8 cellular contexts compared by ENCODE assay signal in the genomic region with DNA sequence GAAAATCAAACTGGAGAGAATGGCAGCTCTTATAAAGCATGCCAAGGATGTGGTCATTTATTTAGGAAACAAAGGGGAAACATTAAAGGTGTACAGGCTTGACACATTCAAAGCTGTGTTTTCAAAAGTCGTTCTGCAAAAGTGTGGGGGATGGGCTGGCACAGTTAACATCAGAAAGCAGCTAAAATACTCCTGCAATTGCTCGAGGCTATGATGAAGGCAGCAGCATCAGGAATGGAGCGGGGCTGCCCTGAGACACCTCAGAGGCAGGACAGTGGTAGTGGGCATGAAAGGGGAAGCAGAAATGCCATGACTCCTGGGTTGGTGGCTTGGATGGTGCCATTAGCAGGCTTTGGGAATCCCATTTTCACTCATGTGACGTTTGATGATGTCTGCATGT. TPM values are rescaled to one million over a fixed set of nuclear protein-coding genes. Genes with fewer than 3 reads are reported as not detected.
DNase-seq lines count a peak whose midpoint lies in the region; ATAC-seq, FAIRE-seq and TF ChIP-seq lines count a peak whose summit lies in the region.

No MANE protein-coding gene starts in this region.

- H3K27ac ChIP-seq in A549 (peak overlapping the region; percentile 85 to 90; a peak in 5 of 6 replicates), HL-60 (replicated peaks) (peak overlapping the region; percentile 93), mesenchymal stem cell (ENCODE audit: low read length, poor library complexity, severe bottlenecking) (no peak overlapping the region), aorta (ENCODE audit: low read depth in 1 of 2, low read length in 2 of 2) (no peak overlapping the region)

- no peak overlapping the region for H4K8ac ChIP-seq in mesenchymal stem cell (ENCODE audit: low read length)

- TF ChIP-seq CTCF in A549 (IDR thresholded peaks at IDR 0.05) (no peak), HL-60 (IDR thresholded peaks at IDR 0.05; ENCODE audit: insufficient read depth, low read length) (no peak)

- H3K4ac ChIP-seq in mesenchymal stem cell (ENCODE audit: low read depth in 1 of 2, low read length in 2 of 2), result no peak overlapping the region

- H3K4me3 Mint-ChIP-seq in activated naive CD8-positive, alpha-beta T cell treated with anti-CD3 and anti-CD28 coated beads, Interleukin-2, amount 10 ng/mL, durations not matched to agents 7 days and 5 days, result peak overlapping the region; percentile 99

- ATAC-seq in A549, result no peak; a peak in 1 of 6 replicates
- ATAC-seq in activated naive CD8-positive, alpha-beta T cell treated with anti-CD3 and anti-CD28 coated beads, Interleukin-2, amount 10 ng/mL, durations not matched to agents 7 days and 5 days (ENCODE audit: low read depth), result no peak
- no peak for ATAC-seq in aorta (ENCODE audit: low FRiP score)
- ATAC-seq in HG03108 (IDR thresholded peaks at IDR 0.05; ENCODE audit: unreplicated experiment), result no peak

- H3K4me1 Mint-ChIP-seq in activated naive CD8-positive, alpha-beta T cell treated with anti-CD3 and anti-CD28 coated beads, Interleukin-2, amount 10 ng/mL, durations not matched to agents 7 days and 5 days, result peaks cover 59% of the 10 kb centered on the region

- no peak overlapping the region for H4K91ac ChIP-seq in mesenchymal stem cell (ENCODE audit: low read length)

- H2BK15ac ChIP-seq in mesenchymal stem cell (ENCODE audit: low read depth, poor library complexity, severe bottlenecking), result no peak overlapping the region

- no peak for TF ChIP-seq POLR2A in A549 (IDR thresholded peaks at IDR 0.05; ENCODE audit: low read length)

- H3K23ac ChIP-seq in mesenchymal stem cell (ENCODE audit: low read length in 2 of 2), result no peak overlapping the region

- no peak overlapping the region for H2BK12ac ChIP-seq in mesenchymal stem cell (ENCODE audit: low read length in 2 of 2)

- H2BK5ac ChIP-seq in mesenchymal stem cell (ENCODE audit: low read depth, low read length, poor library complexity, severe bottlenecking), result no peak overlapping the region

- no peak overlapping the region for H2AFZ ChIP-seq in mesenchymal stem cell (ENCODE audit: low read depth, low read length)

- intact Hi-C loops in aorta (cut with DNase I), result loop anchor here in 1 of 2 donors (10.0 kb wide), 1 partner anchor 168 kb away; no protein-coding TSS in a partner anchor

- POLR2A ChIA-PET in A549 (lab: Yijun Ruan, JAX), result no interaction called here
- POLR2A ChIA-PET in activated naive CD8-positive, alpha-beta T cell treated with anti-CD3 and anti-CD28 coated beads, Interleukin-2, amount 10 ng/mL, durations not matched to agents 7 days and 5 days (lab: Charles Lee), result interaction anchor here (0.6 to 3.9 kb wide), 6 partner anchors 10 to 186 kb away, joined by 3 to 44 read pairs (median 4); partner anchors contain the start of genes ACAD8, GLB1L3 and THYN1

- H3K9me3 Mint-ChIP-seq in activated naive CD8-positive, alpha-beta T cell treated with anti-CD3 and anti-CD28 coated beads, Interleukin-2, amount 10 ng/mL, durations not matched to agents 7 days and 5 days, result no peaks in the 10 kb centered on the region

- CTCF ChIA-PET in A549 (lab: Yijun Ruan, JAX), result no interaction called here

- peak overlapping the region in 1 of 2 experiments; percentile 18 for H3K18ac ChIP-seq in mesenchymal stem cell (ENCODE audit: low read depth in 1 of 2, low read length in 2 of 2)

- no peaks in the 10 kb centered on the region for H3K27me3 Mint-ChIP-seq in activated naive CD8-positive, alpha-beta T cell treated with anti-CD3 and anti-CD28 coated beads, Interleukin-2, amount 10 ng/mL, durations not matched to agents 7 days and 5 days

- H3K27ac Mint-ChIP-seq in activated naive CD8-positive, alpha-beta T cell treated with anti-CD3 and anti-CD28 coated beads, Interleukin-2, amount 10 ng/mL, durations not matched to agents 7 days and 5 days, result peak overlapping the region; percentile 93

- H2AK5ac ChIP-seq in mesenchymal stem cell (ENCODE audit: low read length, severe bottlenecking), result no peak overlapping the region

- TF ChIP-seq EP300 in A549 (IDR thresholded peaks at IDR 0.05), result no peak

- WGBS in A549 (ENCODE audit: missing lambda C conversion rate), result 5% methylated on average over 4 of the region's 4 CpGs
- WGBS in mesenchymal stem cell, result 0% methylated on average over 4 of the region's 4 CpGs
- 7 to 8% methylated on average over 4 of the region's 4 CpGs for WGBS in aorta, 2 donors

- no peak for TF ChIP-seq RAD21 in A549 (conservative IDR thresholded peaks at IDR 0.05 in 1 of 2, IDR thresholded peaks at IDR 0.05 in 1 of 2)

- peaks cover 7 to 22% of the 10 kb centered on the region in 2 experiments for H3K36me3 ChIP-seq in mesenchymal stem cell (ENCODE audit: control insufficient read depth in 1 of 2, insufficient read depth in 2 of 2, low read depth in 1 of 2, low read length in 2 of 2)
- peaks cover 0 to 4% of the 10 kb centered on the region in 2 donors for H3K36me3 ChIP-seq in aorta (ENCODE audit: control insufficient read depth in 1 of 2, insufficient read depth in 2 of 2, low read length in 1 of 2)

- FAIRE-seq in A549 (lab: Jason Lieb, UNC), result no peak

- H3K4me2 ChIP-seq in A549, result peak overlapping the region; percentile 92
- H3K4me2 ChIP-seq in mesenchymal stem cell (ENCODE audit: low read length, poor library complexity, severe bottlenecking), result peak overlapping the region; percentile 71

- peaks cover 27% of the 10 kb centered on the region for H3K79me1 ChIP-seq in mesenchymal stem cell (replicated peaks; ENCODE audit: low read length, poor library complexity, severe bottlenecking)

- peaks cover 31% of the 10 kb centered on the region for H3K36me3 Mint-ChIP-seq in activated naive CD8-positive, alpha-beta T cell treated with anti-CD3 and anti-CD28 coated beads, Interleukin-2, amount 10 ng/mL, durations not matched to agents 7 days and 5 days

- H3K27me3 ChIP-seq in HL-60 (ENCODE audit: insufficient read depth, poor library complexity, severe bottlenecking) (no peaks in the 10 kb centered on the region), mesenchymal stem cell (ENCODE audit: control insufficient read depth in 1 of 2, insufficient read depth in 1 of 2, low read length in 2 of 2) (no peaks in the 10 kb centered on the region), aorta (ENCODE audit: control insufficient read depth in 1 of 2, insufficient read depth in 2 of 2, low read length in 1 of 2) (no peaks in the 10 kb centered on the region)

- no peak overlapping the region for H2BK120ac ChIP-seq in mesenchymal stem cell (ENCODE audit: low read depth, low read length)

- peak overlapping the region; percentile 60 for H3K4me3 ChIP-seq in A549
- peak overlapping the region; percentile 90 for H3K4me3 ChIP-seq in HL-60 (replicated peaks; ENCODE audit: insufficient read depth, low read length)
- peak overlapping the region; percentile 45 to 99 for H3K4me3 ChIP-seq in mesenchymal stem cell (ENCODE audit: insufficient read depth in 1 of 2, low read depth in 1 of 2, low read length in 2 of 2)
- H3K4me3 ChIP-seq in aorta (ENCODE audit: low read length in 2 of 2), result peak overlapping the region; percentile 48 to 61

- H3K9me3 ChIP-seq in A549, result no peaks in the 10 kb centered on the region
- H3K9me3 ChIP-seq in mesenchymal stem cell (ENCODE audit: control insufficient read depth, low read length), result no peaks in the 10 kb centered on the region
- H3K9me3 ChIP-seq in aorta (ENCODE audit: control insufficient read depth, low read length), result no peaks in the 10 kb centered on the region

- peak overlapping the region; percentile 100 for H3K9ac ChIP-seq in mesenchymal stem cell (ENCODE audit: low read length)

- DNase-seq in A549 (ENCODE audit: low read depth in 1 of 2, low spot score in 1 of 2), result peak in 1 of 2 experiments; percentile 2
- DNase-seq in HL-60 (ENCODE audit: low read depth in 1 of 2, low spot score in 1 of 2), result peak in 1 of 2 experiments; percentile 20
- no peak for DNase-seq in activated naive CD8-positive, alpha-beta T cell treated with anti-CD3 and anti-CD28 coated beads, Interleukin-2, amount 10 ng/mL, durations not matched to agents 7 days and 5 days
- no peak for DNase-seq in mesenchymal stem cell
- DNase-seq in aorta, result no peak
- DNase-seq in NCI-H146 (lab: John Stamatoyannopoulos, UW), result no peak
- no peak for DNase-seq in NCI-H2081 (lab: John Stamatoyannopoulos, UW)

- no peak overlapping the region for H3K14ac ChIP-seq in mesenchymal stem cell (ENCODE audit: low read length in 2 of 2)

- H3K4me1 ChIP-seq in A549 (peaks cover 17% of the 10 kb centered on the region; the same call in 1 of the 3 replicates), mesenchymal stem cell (ENCODE audit: control insufficient read depth, insufficient read depth, low read depth, low read length) (peaks cover 12% of the 10 kb centered on the region), aorta (ENCODE audit: control insufficient read depth in 1 of 2, insufficient read depth in 2 of 2, low read length in 2 of 2) (peaks cover 0 to 5% of the 10 kb centered on the region in 2 donors)

RNA-seq across cellular contexts. Expression of gene NCAPD3, which starts 0.7 kb away (rescaled TPM):
- polyA plus RNA-seq in A549 (2011; rRNA removed), result 35.8 and 36.0 TPM in 2 replicates
- polyA plus RNA-seq in A549 (2012; cell fraction: cytosol; rRNA removed), result 25.7 and 27.8 TPM in 2 replicates
- polyA plus RNA-seq in A549 (2012; cell fraction: nucleus; rRNA removed), result 44.9 and 49.7 TPM in 2 replicates
- polyA plus RNA-seq in A549 (2017; fragmentation: RNase III; extraction: RNeasy Plus Mini Kit Qiagen cat#74134 plus additional on column Dnase treatment), result 25.6 to 26.6 TPM (median 26.0 TPM) in 3 replicates
- polyA minus RNA-seq in A549 (2011; rRNA and poly(A)+ RNA removed), result 46.3 and 49.3 TPM in 2 replicates
- total RNA-seq in activated naive CD8-positive, alpha-beta T cell treated with anti-CD3 and anti-CD28 coated beads, Interleukin-2, amount 10 ng/mL, durations not matched to agents 7 days and 5 days, result 100 to 1,000 TPM; 114 to 115 TPM
- 6.7 TPM for polyA plus RNA-seq in mesenchymal stem cell (2013, experiment 1 of 2)
- polyA plus RNA-seq in mesenchymal stem cell (2013, experiment 2 of 2), result 6.5 TPM
- total RNA-seq in aorta, result 10 to 100 TPM in 1 of 2 donors, 1 to 10 TPM in 1; 8.3 to 14.0 TPM
- polyA plus RNA-seq in aorta, result 10 to 100 TPM in 1 of 2 donors, 1 to 10 TPM in 1; 3.9 to 11.7 TPM

RNA-seq across cellular contexts. Expression of gene VPS26B, which starts 1.4 kb away (rescaled TPM):
- polyA plus RNA-seq in A549 (2011; rRNA removed) (25.7 and 26.3 TPM in 2 replicates), A549 (2017; fragmentation: RNase III; extraction: RNeasy Plus Mini Kit Qiagen cat#74134 plus additional on column Dnase treatment) (18.6 to 20.7 TPM (median 19.2 TPM) in 3 replicates), aorta (10 to 100 TPM; 17.9 to 36.3 TPM)
- 20.2 and 21.8 TPM in 2 replicates for polyA plus RNA-seq in A549 (2012; cell fraction: cytosol; rRNA removed)
- polyA plus RNA-seq in A549 (2012; cell fraction: nucleus; rRNA removed), result 27.0 and 28.5 TPM in 2 replicates
- polyA minus RNA-seq in A549 (2011; rRNA and poly(A)+ RNA removed), result 39.3 and 41.2 TPM in 2 replicates
- 10 to 100 TPM; 75.8 to 76.3 TPM for total RNA-seq in activated naive CD8-positive, alpha-beta T cell treated with anti-CD3 and anti-CD28 coated beads, Interleukin-2, amount 10 ng/mL, durations not matched to agents 7 days and 5 days
- 35.7 TPM for polyA plus RNA-seq in mesenchymal stem cell (2013, experiment 1 of 2)
- polyA plus RNA-seq in mesenchymal stem cell (2013, experiment 2 of 2), result 35.5 TPM
- 10 to 100 TPM; 27.6 to 42.9 TPM for total RNA-seq in aorta

RNA-seq across cellular contexts. Expression of gene THYN1, which starts 30.1 kb away (rescaled TPM):
- 27.9 and 32.7 TPM in 2 replicates for polyA plus RNA-seq in A549 (2011; rRNA removed)
- 14.6 and 14.8 TPM in 2 replicates for polyA plus RNA-seq in A549 (2012; cell fraction: cytosol; rRNA removed)
- polyA plus RNA-seq in A549 (2012; cell fraction: nucleus; rRNA removed), result 5.8 and 7.7 TPM in 2 replicates
- 16.9 to 22.6 TPM (median 20.8 TPM) in 3 replicates for polyA plus RNA-seq in A549 (2017; fragmentation: RNase III; extraction: RNeasy Plus Mini Kit Qiagen cat#74134 plus additional on column Dnase treatment)
- polyA minus RNA-seq in A549 (2011; rRNA and poly(A)+ RNA removed), result 14.3 and 18.5 TPM in 2 replicates
- 10 to 100 TPM; 65.8 to 66.8 TPM for total RNA-seq in activated naive CD8-positive, alpha-beta T cell treated with anti-CD3 and anti-CD28 coated beads, Interleukin-2, amount 10 ng/mL, durations not matched to agents 7 days and 5 days
- polyA plus RNA-seq in mesenchymal stem cell (2013, experiment 1 of 2), result 42.7 TPM
- 42.4 TPM for polyA plus RNA-seq in mesenchymal stem cell (2013, experiment 2 of 2)
- total RNA-seq in aorta, result 10 to 100 TPM; 28.3 to 33.9 TPM
- polyA plus RNA-seq in aorta, result 10 to 100 TPM; 45.1 to 64.4 TPM

RNA-seq across cellular contexts. Expression of gene ACAD8, which starts 30.3 kb away (rescaled TPM):
- polyA plus RNA-seq in A549 (2011; rRNA removed) (16.8 and 16.9 TPM in 2 replicates), A549 (2017; fragmentation: RNase III; extraction: RNeasy Plus Mini Kit Qiagen cat#74134 plus additional on column Dnase treatment) (13.5 to 15.9 TPM (median 14.3 TPM) in 3 replicates), aorta (10 to 100 TPM in 1 of 2 donors, 1 to 10 TPM in 1; 7.8 to 22.5 TPM)
- polyA plus RNA-seq in A549 (2012; cell fraction: cytosol; rRNA removed), result 11.6 TPM in 2 replicates
- polyA plus RNA-seq in A549 (2012; cell fraction: nucleus; rRNA removed), result 21.7 and 24.7 TPM in 2 replicates
- 6.7 and 10.0 TPM in 2 replicates for polyA minus RNA-seq in A549 (2011; rRNA and poly(A)+ RNA removed)
- 10 to 100 TPM; 29.0 to 29.5 TPM for total RNA-seq in activated naive CD8-positive, alpha-beta T cell treated with anti-CD3 and anti-CD28 coated beads, Interleukin-2, amount 10 ng/mL, durations not matched to agents 7 days and 5 days
- polyA plus RNA-seq in mesenchymal stem cell (2013, experiment 1 of 2), result 12.4 TPM
- 12.3 TPM for polyA plus RNA-seq in mesenchymal stem cell (2013, experiment 2 of 2)
- 10 to 100 TPM; 16.7 to 25.3 TPM for total RNA-seq in aorta

RNA-seq across cellular contexts. Expression of gene GLB1L3, which starts 53.1 kb away (rescaled TPM):
- polyA plus RNA-seq in A549 (2011; rRNA removed), result not detected in 2 replicates
- not detected in 2 replicates for polyA plus RNA-seq in A549 (2012; cell fraction: cytosol; rRNA removed)
- 0.01 and 0.06 TPM in 2 replicates for polyA plus RNA-seq in A549 (2012; cell fraction: nucleus; rRNA removed)
- polyA plus RNA-seq in A549 (2017; fragmentation: RNase III; extraction: RNeasy Plus Mini Kit Qiagen cat#74134 plus additional on column Dnase treatment), result not detected in 3 replicates
- polyA minus RNA-seq in A549 (2011; rRNA and poly(A)+ RNA removed), result not detected in 2 replicates
- total RNA-seq in activated naive CD8-positive, alpha-beta T cell treated with anti-CD3 and anti-CD28 coated beads, Interleukin-2, amount 10 ng/mL, durations not matched to agents 7 days and 5 days, result 1 to 10 TPM; 5.2 to 6.1 TPM
- polyA plus RNA-seq in mesenchymal stem cell (2013, experiment 1 of 2), result not detected
- not detected for polyA plus RNA-seq in mesenchymal stem cell (2013, experiment 2 of 2)
- not detected for total RNA-seq in aorta
- not detected for polyA plus RNA-seq in aorta

Comparison
In these comparisons a context has a peak if more than half of its experiments do, and no peak if none do; other contexts are left out.
1. H3K27ac ChIP-seq: peak in A549 (2 of 2) and HL-60 (single experiment); none in mesenchymal stem cell (single experiment) and aorta (0 of 2).
2. RNA of gene NCAPD3, which starts 0.7 kb away (total RNA-seq): 114 to 115 TPM in activated naive CD8-positive, alpha-beta T cell treated with anti-CD3 and anti-CD28 coated beads, Interleukin-2, amount 10 ng/mL, durations not matched to agents 7 days and 5 days; 8.3 to 14.0 TPM in aorta; every median in the first group is over 4 times any median in the second.
3. Peak in every context shown above with its lines, with median percentiles within 50 percentile points of each other: H3K4me3 ChIP-seq.